9 cellular contexts compared by ENCODE assay signal in the genomic region with DNA sequence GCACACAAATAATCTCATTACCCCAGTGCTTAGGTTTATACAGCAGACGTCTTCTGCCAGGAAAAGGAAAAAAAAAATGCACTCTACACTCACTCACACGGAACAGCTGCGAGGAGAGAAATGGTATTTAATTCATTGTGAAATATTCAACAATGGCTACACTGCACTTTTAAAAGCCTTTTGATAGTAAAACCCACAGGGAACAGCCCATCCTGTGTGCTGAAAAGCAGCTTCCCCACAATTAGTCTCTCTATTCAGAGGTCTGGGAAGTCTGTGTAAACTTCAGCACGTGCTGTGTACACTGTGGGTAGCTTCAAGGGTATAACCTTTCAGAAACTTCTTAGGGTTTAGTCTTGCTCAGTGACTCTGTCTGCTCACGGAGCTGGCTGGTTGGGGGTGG. TPM values are rescaled to one million over a fixed set of nuclear protein-coding genes. Genes with fewer than 3 reads are reported as not detected.
A peak's percentile ranks its signal among the peaks of the same experiment; 100 is the strongest.
DNase-seq lines count a peak whose midpoint lies in the region; ATAC-seq and TF ChIP-seq lines count a peak whose summit lies in the region.
"Had no signal": no experiment of that assay in that cellular context is flagged by ENCODE, and none has a peak within 500 bp of the region (broad histone marks: within the 10 kb centered on the region; RNA-seq: fewer than 3 reads in every experiment).

No MANE protein-coding gene starts in this region.

- no peak for ATAC-seq in GM23338
- ATAC-seq in activated CD8-positive, alpha-beta T cell treated with anti-CD3 and anti-CD28 coated beads, Interleukin-2, amount 10 ng/mL, durations not matched to agents 7 days and 5 days = peak; percentile 21
- ATAC-seq in left lung = peak; percentile 37
- no peak for ATAC-seq in GM18858 (IDR thresholded peaks at IDR 0.05; ENCODE audit: unreplicated experiment)

- TF ChIP-seq CTCF in AG04450 (IDR thresholded peaks at IDR 0.05; ENCODE audit: low read depth, low read length) (no peak), GM23338 (conservative IDR thresholded peaks at IDR 0.05; ENCODE audit: low read depth in 2 of 2) (no peak), left lung (IDR thresholded peaks at IDR 0.05) (no peak), colonic mucosa (IDR thresholded peaks at IDR 0.05) (no peak)

- no peaks in the 10 kb centered on the region for H3F3A ChIP-seq in GM23338 (replicated peaks; ENCODE audit: low read depth)

- CTCF ChIA-PET in AG04450 (lab: Charles Lee) = interaction anchor here (1.1 to 2.8 kb wide), 6 partner anchors 9 to 387 kb away, joined by 3 to 10 read pairs (median 8); no protein-coding TSS in a partner anchor
- CTCF ChIA-PET in activated CD8-positive, alpha-beta T cell treated with anti-CD3 and anti-CD28 coated beads, Interleukin-2, amount 10 ng/mL, durations not matched to agents 7 days and 5 days (lab: Charles Lee) = interaction anchor here (0.7 to 4.3 kb wide), 8 partner anchors 9 to 221 kb away, joined by 3 to 21 read pairs (median 6); no protein-coding TSS in a partner anchor

- H3K4me2 ChIP-seq in GM23338 = peak overlapping the region; percentile 22; the same call in 1 of the 2 replicates

- H3K27me3 Mint-ChIP-seq in GM23338 (ENCODE audit: insufficient read depth, low read depth, poor library complexity) = peaks cover 46% of the 10 kb centered on the region
- H3K27me3 Mint-ChIP-seq in activated CD8-positive, alpha-beta T cell treated with anti-CD3 and anti-CD28 coated beads, Interleukin-2, amount 10 ng/mL, durations not matched to agents 7 days and 5 days (ENCODE audit: low read depth) = no peaks in the 10 kb centered on the region

- peaks cover 10% of the 10 kb centered on the region; the same call in 1 of the 2 replicates for H3K79me2 ChIP-seq in GM23338 (replicated peaks; ENCODE audit: insufficient read depth)

- H3K27ac Mint-ChIP-seq in GM23338 = no peak overlapping the region
- no peak overlapping the region for H3K27ac Mint-ChIP-seq in activated CD8-positive, alpha-beta T cell treated with anti-CD3 and anti-CD28 coated beads, Interleukin-2, amount 10 ng/mL, durations not matched to agents 7 days and 5 days
- H3K27ac Mint-ChIP-seq: progenitor cell of endocrine pancreas had no signal

- no peak overlapping the region for H2AFZ ChIP-seq in GM23338

- DNase-seq in AG04450 (ENCODE audit: low read depth, low spot score) (peak; percentile 55), GM23338 (ENCODE audit: low spot score) (no peak), left lung (no peak), GM19238 (ENCODE audit: insufficient read length, low spot score) (no peak), colonic mucosa (no peak), dedifferentiated amniotic fluid mesenchymal stem cell (ENCODE audit: extremely low spot score) (no peak)
- DNase-seq in activated CD8-positive, alpha-beta T cell treated with anti-CD3 and anti-CD28 coated beads, Interleukin-2, amount 10 ng/mL, durations not matched to agents 7 days and 5 days = no peak

- peaks cover 56% of the 10 kb centered on the region for H4K20me1 ChIP-seq in GM23338 (replicated peaks; ENCODE audit: insufficient read depth)

- intact Hi-C loops in left lung (cut with DNase I) (no loop called here), colonic mucosa (cut with DNase I) (no loop called here)

- H3K4me1 ChIP-seq in GM23338 (ENCODE audit: insufficient read depth) = peaks cover 22% of the 10 kb centered on the region
- H3K4me1 ChIP-seq in left lung = peaks cover 6 to 27% of the 10 kb centered on the region in 2 donors
- H3K4me1 ChIP-seq in colonic mucosa = no peaks in the 10 kb centered on the region

- H3K27me3 ChIP-seq in AG04450 (ENCODE audit: control insufficient read depth, insufficient read depth, low read length) (no peaks in the 10 kb centered on the region), GM23338 (ENCODE audit: insufficient read depth) (peaks cover 43% of the 10 kb centered on the region), left lung (no peaks in the 10 kb centered on the region), colonic mucosa (no peaks in the 10 kb centered on the region)

- no peak overlapping the region for H3K9ac ChIP-seq in colonic mucosa (ENCODE audit: low read depth in 2 of 2, low read length in 2 of 2)

- POLR2A ChIA-PET in AG04450 (lab: Yijun Ruan, JAX) = interaction anchor here (0.6 to 1.5 kb wide), 6 partner anchors 10 to 95 kb away, joined by 3 to 8 read pairs (median 5); no protein-coding TSS in a partner anchor
- POLR2A ChIA-PET in activated CD8-positive, alpha-beta T cell treated with anti-CD3 and anti-CD28 coated beads, Interleukin-2, amount 10 ng/mL, durations not matched to agents 7 days and 5 days (lab: Charles Lee) = interaction anchor here (0.9 to 7.6 kb wide), 7 partner anchors 13 to 85 kb away, joined by 3 to 71 read pairs (median 4); no protein-coding TSS in a partner anchor

- H3K27ac ChIP-seq in AG04450 (ENCODE audit: low read depth, low read length) (peak overlapping the region; percentile 43), GM23338 (ENCODE audit: low read depth) (no peak overlapping the region), left lung (peak overlapping the region in 1 of 2 donors; percentile 26), colonic mucosa (no peak overlapping the region)

- no peak overlapping the region; the same call in 2 of the 3 replicates for H3K4me3 Mint-ChIP-seq in GM23338
- H3K4me3 Mint-ChIP-seq in activated CD8-positive, alpha-beta T cell treated with anti-CD3 and anti-CD28 coated beads, Interleukin-2, amount 10 ng/mL, durations not matched to agents 7 days and 5 days = peak overlapping the region; percentile 20

- H3K4me3 ChIP-seq in AG04450 (ENCODE audit: low read depth, low read length) (no peak overlapping the region), GM23338 (no peak overlapping the region), left lung (no peak overlapping the region), colonic mucosa (no peak overlapping the region)

- no peaks in the 10 kb centered on the region for H3K9me3 Mint-ChIP-seq in GM23338
- H3K9me3 Mint-ChIP-seq in activated CD8-positive, alpha-beta T cell treated with anti-CD3 and anti-CD28 coated beads, Interleukin-2, amount 10 ng/mL, durations not matched to agents 7 days and 5 days (ENCODE audit: insufficient read depth) = no peaks in the 10 kb centered on the region

- H3K9me3 ChIP-seq in AG04450 (ENCODE audit: control insufficient read depth, insufficient read depth, low read length) (no peaks in the 10 kb centered on the region; the same call in 1 of the 2 replicates), left lung (no peaks in the 10 kb centered on the region), colonic mucosa (no peaks in the 10 kb centered on the region)

- H3K36me3 ChIP-seq in GM23338 (ENCODE audit: insufficient read depth) (peaks cover 9% of the 10 kb centered on the region; the same call in 1 of the 2 replicates), left lung (no peaks in the 10 kb centered on the region), colonic mucosa (no peaks in the 10 kb centered on the region)

- H3K4me1 Mint-ChIP-seq in GM23338 = peaks cover 20% of the 10 kb centered on the region
- peaks cover 47% of the 10 kb centered on the region for H3K4me1 Mint-ChIP-seq in activated CD8-positive, alpha-beta T cell treated with anti-CD3 and anti-CD28 coated beads, Interleukin-2, amount 10 ng/mL, durations not matched to agents 7 days and 5 days (ENCODE audit: low read depth)

- H3K9me2 ChIP-seq in GM23338 (ENCODE audit: insufficient read depth) = no peaks in the 10 kb centered on the region

- 0 out of 3 replicates have a peak, but pooled peaks cover 3% of the 10 kb centered on the region for H3K36me3 Mint-ChIP-seq in GM23338 (ENCODE audit: low read depth)
- H3K36me3 Mint-ChIP-seq in activated CD8-positive, alpha-beta T cell treated with anti-CD3 and anti-CD28 coated beads, Interleukin-2, amount 10 ng/mL, durations not matched to agents 7 days and 5 days (ENCODE audit: low read depth) = no peaks in the 10 kb centered on the region

TF ChIP-seq in GM23338, 12 proteins besides CTCF, POLR2A, EP300 and RAD21 (continues in another document):
- TF ChIP-seq EZH2phosphoT487 (IDR thresholded peaks at IDR 0.05; ENCODE audit: unreplicated experiment) = no peak
- TF ChIP-seq POLR2AphosphoS5 (IDR thresholded peaks at IDR 0.05; ENCODE audit: low read depth) = no peak
- no peak for TF ChIP-seq JUNB (IDR thresholded peaks at IDR 0.05; ENCODE audit: unreplicated experiment)
- TF ChIP-seq, protein P1, sequence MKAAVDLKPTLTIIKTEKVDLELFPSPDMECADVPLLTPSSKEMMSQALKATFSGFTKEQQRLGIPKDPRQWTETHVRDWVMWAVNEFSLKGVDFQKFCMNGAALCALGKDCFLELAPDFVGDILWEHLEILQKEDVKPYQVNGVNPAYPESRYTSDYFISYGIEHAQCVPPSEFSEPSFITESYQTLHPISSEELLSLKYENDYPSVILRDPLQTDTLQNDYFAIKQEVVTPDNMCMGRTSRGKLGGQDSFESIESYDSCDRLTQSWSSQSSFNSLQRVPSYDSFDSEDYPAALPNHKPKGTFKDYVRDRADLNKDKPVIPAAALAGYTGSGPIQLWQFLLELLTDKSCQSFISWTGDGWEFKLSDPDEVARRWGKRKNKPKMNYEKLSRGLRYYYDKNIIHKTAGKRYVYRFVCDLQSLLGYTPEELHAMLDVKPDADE (IDR thresholded peaks at IDR 0.05) = no peak

RNA-seq across cellular contexts. Expression of a gene that starts 42.7 kb away (rescaled TPM):
- polyA plus RNA-seq in AG04450 (2011; rRNA removed) (32.3 and 34.6 TPM in 2 replicates), GM23338 (2016; fragmentation: Nextera tagmentation; extraction: Ambion mirVana) (25.2 and 25.6 TPM in 2 replicates)
- polyA minus RNA-seq in AG04450 (2011; rRNA and poly(A)+ RNA removed) = 51.1 and 58.3 TPM in 2 replicates
- 49.0 and 52.6 TPM in 2 replicates for total RNA-seq in GM23338 (2014; rRNA removed; shearing (Covaris generic))
- total RNA-seq in activated CD8-positive, alpha-beta T cell treated with anti-CD3 and anti-CD28 coated beads, Interleukin-2, amount 10 ng/mL, durations not matched to agents 7 days and 5 days = 100 to 1,000 TPM; 456 to 467 TPM
- total RNA-seq in left lung (100 to 1,000 TPM in 1 of 2 donors, 10 to 100 TPM in 1; 70.2 to 108 TPM), colonic mucosa (10 to 100 TPM; 19.3 to 37.6 TPM)

Comparison
In these comparisons a context has a peak if more than half of its experiments do, and no peak if none do; other contexts are left out.
1. ATAC-seq: peak in activated CD8-positive, alpha-beta T cell treated with anti-CD3 and anti-CD28 coated beads, Interleukin-2, amount 10 ng/mL, durations not matched to agents 7 days and 5 days (single experiment) and left lung (single experiment); none in GM23338 (single experiment) and GM18858 (single experiment).